Comparison of ENCODE assay signal across 1 cellular context in the genomic region with DNA sequence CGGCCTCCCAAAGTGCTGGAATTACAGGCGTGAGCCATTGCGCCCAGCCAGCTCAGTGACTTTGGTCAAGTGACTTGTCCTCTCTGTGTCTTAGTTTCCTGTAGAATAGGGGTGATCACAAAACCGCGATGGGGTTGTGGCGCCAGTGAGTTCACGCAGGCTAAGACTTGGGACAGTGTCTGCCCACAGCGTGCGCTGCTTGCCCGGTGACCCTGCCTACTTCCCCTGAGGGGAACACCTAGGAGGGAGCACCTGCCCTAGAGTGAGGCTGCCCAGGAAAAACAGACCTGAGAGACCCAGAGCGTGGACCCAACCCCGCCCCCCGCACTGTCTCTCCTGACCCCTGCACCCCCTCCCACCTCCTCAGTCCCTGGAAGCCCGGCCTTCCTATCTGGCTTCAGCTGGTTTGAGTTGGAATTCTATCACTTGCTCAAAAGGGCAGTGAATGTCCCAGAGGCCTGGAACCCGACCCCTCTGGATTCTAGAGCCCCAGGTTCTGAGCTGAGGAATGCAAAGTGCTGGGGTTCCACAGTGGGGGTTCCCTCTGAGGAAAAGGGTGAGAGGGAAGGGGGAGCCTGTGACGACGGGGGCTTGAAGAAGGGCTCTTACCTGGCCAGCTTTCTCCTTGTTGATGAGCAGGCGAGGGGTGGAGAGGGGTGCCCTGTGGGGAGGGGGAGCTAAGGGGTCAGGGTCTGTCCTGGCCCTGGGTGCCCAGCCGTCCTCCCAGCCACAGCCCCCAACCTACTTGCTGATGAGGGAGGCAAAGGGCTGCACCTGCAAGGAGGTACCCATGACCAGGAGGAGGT.
TF ChIP-seq lines count a peak whose summit lies in the region.

No MANE protein-coding gene starts in this region.

TF ChIP-seq in GM23338, 12 proteins besides CTCF, POLR2A, EP300 and RAD21:
- TF ChIP-seq ETS1 (IDR thresholded peaks at IDR 0.05) (no peak), STAT1 (IDR thresholded peaks at IDR 0.05; ENCODE audit: unreplicated experiment) (no peak), CREB1 (CRISPR knock-in tag; IDR thresholded peaks at IDR 0.05; ENCODE audit: low read depth) (no peak), ZNF114 (CRISPR knock-in tag; IDR thresholded peaks at IDR 0.05) (no peak), ZNF462 (CRISPR knock-in tag; IDR thresholded peaks at IDR 0.05) (no peak), POLR2AphosphoS5 (IDR thresholded peaks at IDR 0.05; ENCODE audit: low read depth) (no peak)
